8 cellular contexts compared by ENCODE assay signal in genomic region chr11:65719887-65720236, GRCh38. TPM values are rescaled to one million over a fixed set of nuclear protein-coding genes. Genes with fewer than 3 reads are reported as not detected.
A peak's percentile ranks its signal among the peaks of the same experiment; 100 is the strongest.
DNase-seq lines count a peak whose midpoint lies in the region; ATAC-seq, FAIRE-seq and TF ChIP-seq lines count a peak whose summit lies in the region.

No MANE protein-coding gene starts in this region.

- H3K9ac ChIP-seq in K562 (ENCODE audit: insufficient read depth in 1 of 2, low read depth in 2 of 2, low read length in 2 of 2), result peak overlapping the region; percentile 76 to 96

- H3K27me3 Mint-ChIP-seq in HFFc6 (ENCODE audit: insufficient read depth), result peaks cover 8% of the 10 kb centered on the region
- H3K27me3 Mint-ChIP-seq in stimulated activated memory B cell treated with anti-CD40 and anti-IgM and Interleukin-4, amounts not matched to agents 10 μg/mL and 1 μg/mL and 100 μg/mL, for 72 hours, result no peaks in the 10 kb centered on the region

- peak overlapping the region; percentile 65 for H3K27ac ChIP-seq in K562 (ENCODE audit: extremely low read depth, low read depth, low read length)

- H3K4me3 ChIP-seq in K562, result peak overlapping the region; percentile 64

- no peak for TF ChIP-seq EP300 in K562 (IDR thresholded peaks at IDR 0.05; ENCODE audit: low read length)

- DNase-seq in EL (peak; percentile 50), HFFc6 (peak; percentile 19), NOMO-1 (lab: John Stamatoyannopoulos, UW; ENCODE audit: unreplicated experiment in 2 of 2) (peak; percentile 10 to 42), K562 (ENCODE audit: extremely low read depth in 1 of 4, low spot score in 3 of 4) (peak in 3 of 4 experiments; percentile 46 to 55 (median 53)), iris pigment epithelial cell (ENCODE audit: low read depth) (peak; percentile 62), DMS153 treated with DMSO at 0.1 percent for 48 hours (lab: John Stamatoyannopoulos, UW; ENCODE audit: unreplicated experiment) (no peak), COLO829 (ENCODE audit: low spot score) (no peak)

- TF ChIP-seq POLR2A in K562 (conservative IDR thresholded peaks at IDR 0.05), result no peak

- H3K27ac Mint-ChIP-seq in HFFc6, result peak overlapping the region; percentile 90
- peak overlapping the region; percentile 86 for H3K27ac Mint-ChIP-seq in stimulated activated memory B cell treated with anti-CD40 and anti-IgM and Interleukin-4, amounts not matched to agents 10 μg/mL and 1 μg/mL and 100 μg/mL, for 72 hours

- H3K9me1 ChIP-seq in K562 (ENCODE audit: control insufficient read depth, insufficient read depth, low read length), result peaks cover 3% of the 10 kb centered on the region

- CTCF ChIA-PET in K562 (lab: Yijun Ruan, JAX; ENCODE audit: low intra/inter-chr PET ratio), result interaction anchor here (1.0 kb wide), 1 partner anchor 98 kb away, joined by 3 read pairs; no protein-coding TSS in a partner anchor

- peaks cover 31% of the 10 kb centered on the region for H3K36me3 Mint-ChIP-seq in HFFc6 (ENCODE audit: low read depth)
- H3K36me3 Mint-ChIP-seq in stimulated activated memory B cell treated with anti-CD40 and anti-IgM and Interleukin-4, amounts not matched to agents 10 μg/mL and 1 μg/mL and 100 μg/mL, for 72 hours, result peaks cover 40% of the 10 kb centered on the region

- in situ Hi-C loops in K562 (cut with MboI), result loop anchor here (10.0 kb wide), 1 partner anchor 275 kb away; no protein-coding TSS in a partner anchor

- WGBS in K562 (ENCODE audit: insufficient coverage, low coverage, missing lambda C conversion rate), result under 1% methylated on average over 16 of the region's 16 CpGs

- peaks cover 47% of the 10 kb centered on the region for H3K36me3 ChIP-seq in K562 (ENCODE audit: control insufficient read depth, insufficient read depth, low read length)

- peaks cover 12 to 22% of the 10 kb centered on the region in 2 experiments; a peak in 4 of 5 replicates for H3K4me1 ChIP-seq in K562 (replicated peaks in 1 of 2; ENCODE audit: control insufficient read depth in 2 of 2, insufficient read depth in 2 of 2, low read length in 2 of 2)

- ATAC-seq in K562, result peak; percentile 62
- ATAC-seq in stimulated activated memory B cell treated with anti-CD40 and anti-IgM and Interleukin-4, amounts not matched to agents 10 μg/mL and 1 μg/mL and 100 μg/mL, for 72 hours, result peak; percentile 42

- POLR2A ChIA-PET in K562 (lab: Yijun Ruan, JAX), result interaction anchor here (0.6 to 2.1 kb wide), 16 partner anchors 8 to 215 kb away, joined by 3 to 32 read pairs (median 4); partner anchors contain the start of gene KAT5

- H3K4me1 Mint-ChIP-seq in HFFc6 (ENCODE audit: low read depth), result peaks cover 22% of the 10 kb centered on the region
- peaks cover 44% of the 10 kb centered on the region for H3K4me1 Mint-ChIP-seq in stimulated activated memory B cell treated with anti-CD40 and anti-IgM and Interleukin-4, amounts not matched to agents 10 μg/mL and 1 μg/mL and 100 μg/mL, for 72 hours

- no peaks in the 10 kb centered on the region for H3K27me3 ChIP-seq in K562 (ENCODE audit: control insufficient read depth in 2 of 2, insufficient read depth in 2 of 2, low read length in 2 of 2)

- FAIRE-seq in K562 (lab: Jason Lieb, UNC), result peak; percentile 58

- BruUV-seq in K562 (replicated peaks; lab: Mats Ljungman, UMichigan), result no TSS peak

- H3K4me3 Mint-ChIP-seq in HFFc6, result peak overlapping the region; percentile 97
- peak overlapping the region; percentile 99 for H3K4me3 Mint-ChIP-seq in stimulated activated memory B cell treated with anti-CD40 and anti-IgM and Interleukin-4, amounts not matched to agents 10 μg/mL and 1 μg/mL and 100 μg/mL, for 72 hours

- no peaks in the 10 kb centered on the region for H3K9me3 ChIP-seq in K562 (replicated peaks; ENCODE audit: control insufficient read depth, insufficient read depth, low read depth, low read length)

- H3K4me2 ChIP-seq in K562 (ENCODE audit: insufficient read depth, low read length), result peak overlapping the region; percentile 93

- TF ChIP-seq CTCF in HFFc6 (IDR thresholded peaks at IDR 0.05) (no peak), K562 (IDR thresholded peaks at IDR 0.05 in 2 of 3, conservative IDR thresholded peaks at IDR 0.05 in 1 of 3; ENCODE audit: insufficient read depth in 2 of 3, low read depth in 1 of 3, low read length in 3 of 3) (peak in 1 of 3 experiments; percentile 30; a peak in 1 of 6 replicates)

- peak overlapping the region; percentile 97 for H2AFZ ChIP-seq in K562 (ENCODE audit: low read depth, low read length)

- H4K20me1 ChIP-seq in K562 (replicated peaks; ENCODE audit: control insufficient read depth, insufficient read depth, low read length), result peaks cover 15% of the 10 kb centered on the region

- no peak for TF ChIP-seq RAD21 in K562 (CRISPR knock-in tag; conservative IDR thresholded peaks at IDR 0.05 in 1 of 2, IDR thresholded peaks at IDR 0.05 in 1 of 2)

- peaks cover 24% of the 10 kb centered on the region for H3K79me2 ChIP-seq in K562 (ENCODE audit: control insufficient read depth, insufficient read depth, low read length)

- no peaks in the 10 kb centered on the region for H3K9me3 Mint-ChIP-seq in HFFc6
- H3K9me3 Mint-ChIP-seq in stimulated activated memory B cell treated with anti-CD40 and anti-IgM and Interleukin-4, amounts not matched to agents 10 μg/mL and 1 μg/mL and 100 μg/mL, for 72 hours, result no peaks in the 10 kb centered on the region

- intact Hi-C loops in K562 (cut with micrococcal nuclease), result no loop called here

TF ChIP-seq in K562, 482 proteins besides CTCF, POLR2A, EP300 and RAD21 (continues in another document):
- TF ChIP-seq DNMT1 (IDR thresholded peaks at IDR 0.05), result 0 out of 2 replicates have a peak, but pooled peaks have one; percentile 74

RNA-seq across cellular contexts. Expression of gene RNASEH2C, which starts 0.7 kb away (rescaled TPM):
- total RNA-seq in HFFc6 (2021; fragmentation: NEBNext Ultra II Directional; extraction: Animal tissue kit (Norgen Biotek cat#: 25700)), result 10 to 100 TPM; 54.0 to 85.6 (median 61.4) TPM
- 43.1 and 99.3 TPM in 2 replicates for total RNA-seq in K562 (2011; cell fraction: chromatin; rRNA removed; ENCODE audit: low replicate concordance)
- total RNA-seq in K562 (2011; cell fraction: nucleolus; rRNA removed), result 62.9 and 67.9 TPM in 2 replicates
- 55.1 and 61.4 TPM in 2 replicates for total RNA-seq in K562 (2011; cell fraction: nucleoplasm; rRNA removed)
- total RNA-seq in K562 (2014; rRNA removed) (64.4 and 78.1 TPM in 2 replicates), K562 (2014; rRNA removed; fragmentation: Illumina TruSeq; extraction: Trizol) (9.0 and 11.7 TPM in 2 replicates), K562 (2015; rRNA removed; fragmentation: Illumina TruSeq; extraction: Trizol) (15.1 and 15.6 TPM in 2 replicates), K562 (2021) (78.2 and 87.2 TPM in 2 replicates)
- polyA plus RNA-seq in K562 (2011; rRNA removed) (33.2 and 33.8 TPM in 2 replicates), K562 (2014; fragmentation: Illumina TruSeq; extraction: Trizol) (15.6 and 15.9 TPM in 2 replicates), K562 (2014; fragmentation: Nextera tagmentation; extraction: Ambion mirVana) (1 to 10 TPM; 5.4 to 9.4 TPM), K562 (2014; rRNA removed) (63.2 and 75.9 TPM in 2 replicates)
- polyA plus RNA-seq in K562 (2011; cell fraction: cytosol; rRNA removed), result 33.5 and 84.3 TPM in 2 replicates
- polyA plus RNA-seq in K562 (2011; cell fraction: nucleus; rRNA removed), result 65.0 and 106 TPM in 2 replicates
- polyA plus RNA-seq in K562 (2012), result 32.9 and 41.4 TPM in 2 replicates
- polyA minus RNA-seq in K562 (2011; rRNA and poly(A)+ RNA removed), result 10.3 and 11.0 TPM in 2 replicates
- polyA minus RNA-seq in K562 (2011; cell fraction: cytosol; rRNA and poly(A)+ RNA removed), result 9.4 and 19.7 TPM in 2 replicates
- polyA minus RNA-seq in K562 (2011; cell fraction: nucleus; rRNA and poly(A)+ RNA removed), result 27.5 and 27.6 TPM in 2 replicates

RNA-seq across cellular contexts. Expression of gene KAT5, which starts 7.8 kb away (rescaled TPM):
- total RNA-seq in HFFc6 (2021; fragmentation: NEBNext Ultra II Directional; extraction: Animal tissue kit (Norgen Biotek cat#: 25700)), result 10 to 100 TPM; 36.5 to 42.6 (median 38.9) TPM
- total RNA-seq in K562 (2011; cell fraction: chromatin; rRNA removed; ENCODE audit: low replicate concordance), result 44.9 and 134 TPM in 2 replicates
- 81.0 and 82.1 TPM in 2 replicates for total RNA-seq in K562 (2011; cell fraction: nucleolus; rRNA removed)
- 51.7 and 58.3 TPM in 2 replicates for total RNA-seq in K562 (2011; cell fraction: nucleoplasm; rRNA removed)
- 59.6 and 74.1 TPM in 2 replicates for total RNA-seq in K562 (2014; rRNA removed)
- total RNA-seq in K562 (2014; rRNA removed; fragmentation: Illumina TruSeq; extraction: Trizol), result 28.8 and 34.4 TPM in 2 replicates
- 52.7 and 57.5 TPM in 2 replicates for total RNA-seq in K562 (2015; rRNA removed; fragmentation: Illumina TruSeq; extraction: Trizol)
- 68.3 and 76.8 TPM in 2 replicates for total RNA-seq in K562 (2021)
- 42.4 and 57.9 TPM in 2 replicates for polyA plus RNA-seq in K562 (2011; rRNA removed)
- polyA plus RNA-seq in K562 (2011; cell fraction: cytosol; rRNA removed), result 44.4 and 53.1 TPM in 2 replicates
- 70.2 and 76.3 TPM in 2 replicates for polyA plus RNA-seq in K562 (2011; cell fraction: nucleus; rRNA removed)
- polyA plus RNA-seq in K562 (2012), result 52.3 and 56.9 TPM in 2 replicates
- polyA plus RNA-seq in K562 (2014; fragmentation: Illumina TruSeq; extraction: Trizol), result 63.3 and 66.5 TPM in 2 replicates
- polyA plus RNA-seq in K562 (2014; fragmentation: Nextera tagmentation; extraction: Ambion mirVana), result 10 to 100 TPM in 1 of 2 experiments, 1 to 10 TPM in 1; 3.6 to 12.9 TPM
- polyA plus RNA-seq in K562 (2014; rRNA removed), result 68.4 and 75.4 TPM in 2 replicates
- polyA minus RNA-seq in K562 (2011; rRNA and poly(A)+ RNA removed), result 47.1 and 62.6 TPM in 2 replicates
- 27.5 and 38.4 TPM in 2 replicates for polyA minus RNA-seq in K562 (2011; cell fraction: cytosol; rRNA and poly(A)+ RNA removed)
- polyA minus RNA-seq in K562 (2011; cell fraction: nucleus; rRNA and poly(A)+ RNA removed), result 32.3 and 44.0 TPM in 2 replicates

RNA-seq across cellular contexts. Expression of gene RELA, which starts 57.1 kb away (rescaled TPM):
- total RNA-seq in HFFc6 (2021; fragmentation: NEBNext Ultra II Directional; extraction: Animal tissue kit (Norgen Biotek cat#: 25700)), result 10 to 100 TPM; 66.9 to 72.7 (median 69.5) TPM
- 79.5 and 201 TPM in 2 replicates for total RNA-seq in K562 (2011; cell fraction: chromatin; rRNA removed; ENCODE audit: low replicate concordance)
- 107 and 114 TPM in 2 replicates for total RNA-seq in K562 (2011; cell fraction: nucleolus; rRNA removed)
- 101 and 117 TPM in 2 replicates for total RNA-seq in K562 (2011; cell fraction: nucleoplasm; rRNA removed)
- total RNA-seq in K562 (2014; rRNA removed), result 33.4 and 37.6 TPM in 2 replicates
- 13.6 and 14.2 TPM in 2 replicates for total RNA-seq in K562 (2014; rRNA removed; fragmentation: Illumina TruSeq; extraction: Trizol)
- 20.6 and 21.0 TPM in 2 replicates for total RNA-seq in K562 (2015; rRNA removed; fragmentation: Illumina TruSeq; extraction: Trizol)
- total RNA-seq in K562 (2021), result 52.2 and 62.0 TPM in 2 replicates
- 17.0 and 30.8 TPM in 2 replicates for polyA plus RNA-seq in K562 (2011; rRNA removed)
- 15.4 and 23.1 TPM in 2 replicates for polyA plus RNA-seq in K562 (2011; cell fraction: cytosol; rRNA removed)
- 129 and 168 TPM in 2 replicates for polyA plus RNA-seq in K562 (2011; cell fraction: nucleus; rRNA removed)
- 45.8 and 53.1 TPM in 2 replicates for polyA plus RNA-seq in K562 (2012)
- 46.8 and 67.4 TPM in 2 replicates for polyA plus RNA-seq in K562 (2014; fragmentation: Illumina TruSeq; extraction: Trizol)
- 1 to 10 TPM; 6.0 to 6.4 TPM for polyA plus RNA-seq in K562 (2014; fragmentation: Nextera tagmentation; extraction: Ambion mirVana)
- polyA plus RNA-seq in K562 (2014; rRNA removed), result 30.1 and 31.1 TPM in 2 replicates
- 24.3 and 24.4 TPM in 2 replicates for polyA minus RNA-seq in K562 (2011; rRNA and poly(A)+ RNA removed)
- 25.8 and 34.8 TPM in 2 replicates for polyA minus RNA-seq in K562 (2011; cell fraction: cytosol; rRNA and poly(A)+ RNA removed)
- polyA minus RNA-seq in K562 (2011; cell fraction: nucleus; rRNA and poly(A)+ RNA removed), result 58.0 and 73.5 TPM in 2 replicates

Comparison
In these comparisons a context has a peak if more than half of its experiments do, and no peak if none do; other contexts are left out.
1. DNase-seq: peak in EL (single experiment), HFFc6 (single experiment), NOMO-1 (2 of 2), K562 (3 of 4) and iris pigment epithelial cell (single experiment); none in DMS153 treated with DMSO at 0.1 percent for 48 hours (single experiment) and COLO829 (single experiment).